20 cellular contexts compared by ENCODE assay signal in the genomic region with DNA sequence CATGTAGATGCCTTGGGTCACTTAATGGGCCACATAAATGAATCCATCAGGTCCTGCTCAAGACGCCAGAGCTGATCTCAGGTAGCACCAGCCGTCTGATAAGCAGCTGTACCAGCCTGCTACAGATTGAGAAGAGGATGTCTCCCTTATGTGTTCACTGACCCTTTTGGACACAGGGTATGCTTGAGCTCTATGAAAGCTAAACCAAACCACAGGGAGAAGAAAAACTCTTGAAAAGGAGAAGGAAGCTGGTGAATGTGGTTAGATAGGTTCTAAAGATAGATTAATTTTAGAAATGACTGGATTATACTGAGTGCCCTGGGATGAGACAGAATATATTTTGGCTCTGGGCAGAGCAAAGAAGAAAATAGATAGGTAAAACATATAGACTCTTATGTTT.
"Had no signal": no experiment of that assay in that cellular context is flagged by ENCODE, and none has a peak within 500 bp of the region (broad histone marks: within the 10 kb centered on the region; RNA-seq: fewer than 3 reads in every experiment).

No MANE protein-coding gene starts in this region.

- H3K4me3 Mint-ChIP-seq: activated naive CD4-positive, alpha-beta T cell treated with anti-CD3 and anti-CD28 coated beads for 36 hours; activated naive CD8-positive, alpha-beta T cell treated with anti-CD3 and anti-CD28 coated beads, Interleukin-2, amount 50 U/mL, for 24 hours; effector memory CD8-positive, alpha-beta T cell; immature natural killer cell; natural killer cell had no signal

- H3K36me3 ChIP-seq: neutrophil, sigmoid colon, thoracic aorta had no signal

- H3K4me3 ChIP-seq: sigmoid colon, thoracic aorta had no signal

- H3K27ac ChIP-seq: epithelial cell of prostate, neutrophil, parathyroid adenoma, sigmoid colon, thoracic aorta, VCaP had no signal

- H3K27me3 ChIP-seq: neutrophil, sigmoid colon had no signal

- H3K9me3 ChIP-seq: neutrophil, sigmoid colon, thoracic aorta had no signal

- H3K9me3 Mint-ChIP-seq: activated naive CD8-positive, alpha-beta T cell treated with anti-CD3 and anti-CD28 coated beads, Interleukin-2, amount 50 U/mL, for 24 hours; activated T-helper 2 cell treated with anti-CD3 and anti-CD28 coated beads, Interferon-gamma antibody, Interleukin-2, Interleukin-4, amounts not matched to agents 10 μg/mL and 5 μg/mL and 100 μg/mL, durations not matched to agents 14 hours and 24 hours and 36 hours had no signal

- H3K27ac Mint-ChIP-seq: activated naive CD4-positive, alpha-beta T cell treated with anti-CD3 and anti-CD28 coated beads for 36 hours; activated naive CD8-positive, alpha-beta T cell treated with anti-CD3 and anti-CD28 coated beads, Interleukin-2, amount 50 U/mL, for 24 hours; activated T-helper 2 cell treated with anti-CD3 and anti-CD28 coated beads, Interferon-gamma antibody, Interleukin-2, Interleukin-4, amounts not matched to agents 10 μg/mL and 5 μg/mL and 100 μg/mL, durations not matched to agents 14 hours and 24 hours and 36 hours; effector memory CD8-positive, alpha-beta T cell; immature natural killer cell; natural killer cell had no signal

- H3K27me3 Mint-ChIP-seq: activated naive CD8-positive, alpha-beta T cell treated with anti-CD3 and anti-CD28 coated beads, Interleukin-2, amount 50 U/mL, for 24 hours; effector memory CD8-positive, alpha-beta T cell had no signal

- H3K4me1 Mint-ChIP-seq: activated naive CD8-positive, alpha-beta T cell treated with anti-CD3 and anti-CD28 coated beads, Interleukin-2, amount 50 U/mL, for 24 hours; immature natural killer cell; natural killer cell had no signal

- H3K9ac ChIP-seq: parathyroid adenoma had no signal

- H3K36me3 Mint-ChIP-seq: immature natural killer cell, natural killer cell had no signal

- H3K4me1 ChIP-seq: parathyroid adenoma, sigmoid colon had no signal

- DNase-seq: activated CD4-positive, alpha-beta T cell treated with anti-CD3 and anti-CD28 coated beads for 1 hour; activated CD4-positive, alpha-beta T cell treated with anti-CD3 and anti-CD28 coated beads, Interleukin-2, amount 50 U/mL, for 48 hours; activated naive CD4-positive, alpha-beta T cell treated with anti-CD3 and anti-CD28 coated beads for 36 hours; activated naive CD8-positive, alpha-beta T cell treated with anti-CD3 and anti-CD28 coated beads, Interleukin-2, amount 50 U/mL, for 24 hours; activated T-cell treated with anti-CD3 and anti-CD28 coated beads, Interleukin-2, amount 50 U/mL, for 1 hour; aorta; dermis blood vessel endothelial cell; effector memory CD8-positive, alpha-beta T cell; foreskin melanocyte; immature natural killer cell; mesenchymal stem cell; natural killer cell; sigmoid colon; stimulated activated CD4-positive, alpha-beta T cell treated with anti-CD3 and anti-CD28 coated beads, Interleukin-1b, Interleukin-23, amount 100 ng/mL, for 48 hours had no signal
